ENCODE assay signal across 8 cellular contexts in genomic region chr16:21301168-21301894, GRCh38. TPM values are rescaled to one million over a fixed set of nuclear protein-coding genes. Genes with fewer than 3 reads are reported as not detected.
DNase-seq lines count a peak whose midpoint lies in the region; ATAC-seq and TF ChIP-seq lines count a peak whose summit lies in the region.

No MANE protein-coding gene starts in this region.

- H3K36me3 ChIP-seq in kidney epithelial cell (ENCODE audit: control insufficient read depth, insufficient read depth, low read length), result no peaks in the 10 kb centered on the region

- peak overlapping the region; percentile 81 for H3K27ac Mint-ChIP-seq in activated CD4-positive, alpha-beta T cell treated with anti-CD3 and anti-CD28 coated beads for 36 hours
- no peak overlapping the region for H3K27ac Mint-ChIP-seq in T-cell

- ATAC-seq in activated CD4-positive, alpha-beta T cell treated with anti-CD3 and anti-CD28 coated beads for 36 hours, result peak; percentile 58
- ATAC-seq in HG02759 (IDR thresholded peaks at IDR 0.05; ENCODE audit: unreplicated experiment), result peak; percentile 70
- ATAC-seq in T-cell (replicated peaks in 1 of 4), result peak; percentile 57 to 74 (median 62)

- POLR2A ChIA-PET in activated CD4-positive, alpha-beta T cell treated with anti-CD3 and anti-CD28 coated beads for 36 hours (lab: Charles Lee), result interaction anchor here (0.6 kb wide), 1 partner anchor 903 kb away, joined by 3 read pairs; no protein-coding TSS in a partner anchor
- POLR2A ChIA-PET in T-cell (lab: Charles Lee), result no interaction called here

- no peaks in the 10 kb centered on the region for H3K36me3 Mint-ChIP-seq in activated CD4-positive, alpha-beta T cell treated with anti-CD3 and anti-CD28 coated beads for 36 hours (ENCODE audit: low read depth)
- H3K36me3 Mint-ChIP-seq in T-cell, result no peaks in the 10 kb centered on the region

- peaks cover 18% of the 10 kb centered on the region for H3K27me3 Mint-ChIP-seq in activated CD4-positive, alpha-beta T cell treated with anti-CD3 and anti-CD28 coated beads for 36 hours
- peaks cover 6 to 12% of the 10 kb centered on the region in 2 donors for H3K27me3 Mint-ChIP-seq in T-cell

- DNase-seq in activated CD4-positive, alpha-beta T cell treated with anti-CD3 and anti-CD28 coated beads for 36 hours, result peak; percentile 66
- DNase-seq in activated CD4-positive, alpha-beta T cell treated with anti-CD3 and anti-CD28 coated beads for 1 hour, result no peak
- DNase-seq in NCI-H1105 (lab: John Stamatoyannopoulos, UW), result peak; percentile 36
- DNase-seq in T-cell, result peak in 11 of 34 experiments; percentile 2 to 33 (median 16)
- DNase-seq in central memory CD4-positive, alpha-beta T cell, result peak; percentile 17
- DNase-seq in kidney epithelial cell (ENCODE audit: low read depth), result peak; percentile 37
- DNase-seq in stimulated activated CD4-positive, alpha-beta T cell treated with anti-CD3 and anti-CD28 coated beads, Interleukin-1b, Interleukin-23, amount 100 ng/mL, for 48 hours, result peak; percentile 38

- CTCF ChIA-PET in activated CD4-positive, alpha-beta T cell treated with anti-CD3 and anti-CD28 coated beads for 36 hours (lab: Charles Lee), result interaction anchor here (1.1 to 2.5 kb wide), 5 partner anchors 23 to 141 kb away, joined by 3 to 9 read pairs (median 8); no protein-coding TSS in a partner anchor
- CTCF ChIA-PET in T-cell (lab: Charles Lee), result no interaction called here

- peaks cover 25% of the 10 kb centered on the region for H3K4me1 Mint-ChIP-seq in activated CD4-positive, alpha-beta T cell treated with anti-CD3 and anti-CD28 coated beads for 36 hours
- H3K4me1 Mint-ChIP-seq in T-cell, result peaks cover 22 to 27% (median 27%) of the 10 kb centered on the region in 3 donors

- no peaks in the 10 kb centered on the region for H3K9me3 Mint-ChIP-seq in activated CD4-positive, alpha-beta T cell treated with anti-CD3 and anti-CD28 coated beads for 36 hours (ENCODE audit: low read depth)
- no peaks in the 10 kb centered on the region for H3K9me3 Mint-ChIP-seq in T-cell

- intact Hi-C loops in activated CD4-positive, alpha-beta T cell treated with anti-CD3 and anti-CD28 coated beads for 36 hours (cut with DNase I, micrococcal nuclease), result loop anchor here (1.0 to 5.0 kb wide), 5 partner anchors 23 to 891 kb away; partner anchors contain the start of genes CRYM (in 1 of the 2) and LDAF1 (in 1 of the 2)

- no peak for TF ChIP-seq CTCF in kidney epithelial cell (IDR thresholded peaks at IDR 0.05; ENCODE audit: insufficient read depth, low read length, poor library complexity, severe bottlenecking)

- H3K4me3 Mint-ChIP-seq in activated CD4-positive, alpha-beta T cell treated with anti-CD3 and anti-CD28 coated beads for 36 hours, result peak overlapping the region; percentile 85
- H3K4me3 Mint-ChIP-seq in T-cell, result peak overlapping the region; percentile 80 to 97 (median 86)

- peak overlapping the region; percentile 55 for H3K4me3 ChIP-seq in kidney epithelial cell (ENCODE audit: low read depth, low read length)

- H3K27me3 ChIP-seq in kidney epithelial cell (ENCODE audit: control insufficient read depth, insufficient read depth, low read length), result no peaks in the 10 kb centered on the region

RNA-seq across cellular contexts. Expression of gene CRYM, which starts 23.2 kb away (rescaled TPM):
- not detected for total RNA-seq in activated CD4-positive, alpha-beta T cell treated with anti-CD3 and anti-CD28 coated beads for 36 hours
- total RNA-seq in T-cell, result under 1 TPM in 2 of 5 donors, not detected in 3; 0.19 to 0.23 TPM
- total RNA-seq in kidney epithelial cell, result 0.96 and 2.0 TPM in 2 replicates
